11 cellular contexts compared by ENCODE assay signal in the genomic region with DNA sequence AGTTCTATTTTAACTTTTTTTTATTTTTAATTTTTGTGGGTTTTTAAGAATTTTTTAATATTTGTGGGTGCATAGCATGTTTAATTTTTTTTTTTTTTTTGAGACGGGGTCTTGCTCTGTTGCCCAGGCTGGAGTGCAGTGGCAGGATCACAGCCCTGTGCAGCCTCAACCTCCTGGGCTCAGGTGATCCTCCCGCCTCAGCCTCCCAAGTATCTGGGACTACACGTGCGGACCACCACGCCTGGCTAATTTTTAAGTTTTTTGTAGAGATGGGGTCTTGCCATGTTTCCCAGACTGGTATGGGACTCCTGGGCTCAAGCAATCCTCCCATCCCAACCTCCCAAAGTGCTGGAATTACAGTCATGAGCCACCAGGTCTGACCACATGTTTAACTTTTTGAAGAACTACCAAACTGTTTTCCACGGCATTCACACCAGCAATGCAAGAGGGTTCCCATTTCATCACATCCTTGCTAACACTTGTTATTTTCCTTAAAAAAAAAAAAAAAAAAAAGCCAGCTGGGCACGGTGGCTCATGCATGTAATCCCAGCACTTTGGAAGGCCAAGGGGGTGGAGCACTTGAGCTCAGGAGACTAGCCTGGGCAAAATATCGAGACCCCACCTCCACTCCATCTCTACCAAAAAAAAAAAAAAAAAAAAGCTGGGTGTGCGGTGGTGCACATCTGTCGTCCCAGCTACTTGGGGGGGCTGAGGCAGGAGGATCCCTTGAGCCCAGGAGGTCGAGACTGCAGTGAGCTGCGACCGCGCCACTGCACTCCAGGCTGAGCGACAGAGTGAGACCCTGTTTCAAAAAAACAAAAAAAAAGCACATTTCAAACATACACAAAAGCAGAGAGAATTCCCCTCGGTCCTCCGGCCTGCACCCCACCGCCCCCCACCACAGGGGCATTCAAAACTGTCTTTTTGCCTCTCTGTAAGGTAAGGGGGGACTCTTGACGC. TPM values are rescaled to one million over a fixed set of nuclear protein-coding genes. Genes with fewer than 3 reads are reported as not detected.
DNase-seq lines count a peak whose midpoint lies in the region; ATAC-seq and TF ChIP-seq lines count a peak whose summit lies in the region.
"Had no signal": no experiment of that assay in that cellular context is flagged by ENCODE, and none has a peak within 500 bp of the region (broad histone marks: within the 10 kb centered on the region; RNA-seq: fewer than 3 reads in every experiment).

No MANE protein-coding gene starts in this region.

- no peaks in the 10 kb centered on the region for H3K9me3 Mint-ChIP-seq in neural progenitor cell

- H3K4me3 Mint-ChIP-seq in neural progenitor cell = peak overlapping the region; percentile 81

- no peak overlapping the region for H3K27ac ChIP-seq in ACC112 (ENCODE audit: low read depth, low read length)
- peak overlapping the region; percentile 45 for H3K27ac ChIP-seq in RWPE1
- H3K27ac ChIP-seq in neural progenitor cell = no peak overlapping the region

- H3K27me3 Mint-ChIP-seq in neural progenitor cell (ENCODE audit: insufficient read depth, low read depth) = peaks cover 9% of the 10 kb centered on the region

- no peak overlapping the region for H3K9ac ChIP-seq in neural progenitor cell

- H3K27me3 ChIP-seq in ACC112 (ENCODE audit: insufficient read depth, low read length) (no peaks in the 10 kb centered on the region), neural progenitor cell (no peaks in the 10 kb centered on the region)

- H3F3A ChIP-seq in neural progenitor cell (ENCODE audit: low read depth) = no peaks in the 10 kb centered on the region

- peak overlapping the region; percentile 82 for H3K4me2 ChIP-seq in neural progenitor cell

- H2AFZ ChIP-seq in ACC112 (ENCODE audit: low read length, unreplicated experiment) (no peak overlapping the region), neural progenitor cell (replicated peaks) (peak overlapping the region; percentile 52)

- peaks cover 30% of the 10 kb centered on the region for H3K4me1 Mint-ChIP-seq in neural progenitor cell

- in situ Hi-C loops in GM13977 (cut with MboI; ENCODE audit: low pct_unique_long_range_greater_than_20kb, low sequenced_read_pairs, unreplicated experiment) = loop anchor here (25.0 kb wide), 2 partner anchors 96 to 329 kb away; a partner anchor contains a TSS

- CTCF ChIA-PET in RWPE1 (lab: Yijun Ruan, JAX) = no interaction called here

- no peaks in the 10 kb centered on the region for H3K36me3 Mint-ChIP-seq in neural progenitor cell

- H3K36me3 ChIP-seq in ACC112 (ENCODE audit: insufficient read depth, low read length) (no peaks in the 10 kb centered on the region), neural progenitor cell (no peaks in the 10 kb centered on the region)

- H3K4me1 ChIP-seq in ACC112 (ENCODE audit: control insufficient read depth, insufficient read depth, low read length, unreplicated experiment) (peaks cover 11% of the 10 kb centered on the region), neural progenitor cell (peaks cover 8% of the 10 kb centered on the region)

- ATAC-seq in GM18519 (IDR thresholded peaks at IDR 0.05; ENCODE audit: low FRiP score, unreplicated experiment) = no peak
- no peak for ATAC-seq in HG02642 (IDR thresholded peaks at IDR 0.05; ENCODE audit: poor library complexity, unreplicated experiment)

- DNase-seq in RWPE1 (ENCODE audit: low spot score) (no peak), fibroblast of pulmonary artery (ENCODE audit: low read depth) (peak; percentile 29), neural progenitor cell (ENCODE audit: low spot score) (no peak), GM13977 (ENCODE audit: low spot score) (no peak), NCI-H446 (lab: John Stamatoyannopoulos, UW) (no peak)
- DNase-seq: activated T-cell treated with anti-CD3 and anti-CD28 coated beads, Interleukin-2, amount 50 U/mL, for 48 hours; KG1; NCI-H526 treated with DMSO at 0.1 percent for 48 hours had no signal

- H3K79me2 ChIP-seq in ACC112 (ENCODE audit: control insufficient read depth, insufficient read depth, low read length, unreplicated experiment) (no peaks in the 10 kb centered on the region), neural progenitor cell (ENCODE audit: low read depth) (no peaks in the 10 kb centered on the region)

- H3K4me3 ChIP-seq in ACC112 (ENCODE audit: low read depth, low read length) = peak overlapping the region; percentile 53; the same call in 1 of the 2 replicates
- no peak overlapping the region for H3K4me3 ChIP-seq in fibroblast of pulmonary artery (replicated peaks; ENCODE audit: low read depth, low read length)
- H3K4me3 ChIP-seq in neural progenitor cell = peak overlapping the region; percentile 52

- no peaks in the 10 kb centered on the region for H4K20me1 ChIP-seq in neural progenitor cell (ENCODE audit: low read depth)

- H3K27ac Mint-ChIP-seq in neural progenitor cell = no peak overlapping the region

- H3K9me3 ChIP-seq in neural progenitor cell (ENCODE audit: low read depth) = no peaks in the 10 kb centered on the region

- POLR2A ChIA-PET in RWPE1 (lab: Yijun Ruan, JAX; ENCODE audit: low non-redundant PET) = interaction anchor here (0.5 to 0.7 kb wide), 2 partner anchors 19 to 149 kb away, joined by 3 to 4 read pairs; no protein-coding TSS in a partner anchor

- TF ChIP-seq CTCF in RWPE1 (conservative IDR thresholded peaks at IDR 0.05; ENCODE audit: low read depth) = no peak
- no peak for TF ChIP-seq CTCF in fibroblast of pulmonary artery (IDR thresholded peaks at IDR 0.05; ENCODE audit: low read length, missing control alignments)
- TF ChIP-seq CTCF in neural progenitor cell (IDR thresholded peaks at IDR 0.05) = no peak
- TF ChIP-seq CTCF in GM13977 (IDR thresholded peaks at IDR 0.05; ENCODE audit: extremely low read depth, insufficient read depth, missing control alignments) = no peak

RNA-seq across cellular contexts. Expression of a gene that starts 16.7 kb away (rescaled TPM):
- 0.19 and 3.1 TPM in 2 replicates for total RNA-seq in neural progenitor cell (ENCODE audit: low replicate concordance)

RNA-seq across cellular contexts. Expression of a gene that starts 16.8 kb away (rescaled TPM):
- total RNA-seq in neural progenitor cell (ENCODE audit: low replicate concordance) = 1.1 and 1.3 TPM in 2 replicates

RNA-seq across cellular contexts. Expression of a gene that starts 58.3 kb away (rescaled TPM):
- 35.4 and 159 TPM in 2 replicates for total RNA-seq in neural progenitor cell (ENCODE audit: low replicate concordance)
